11 cellular contexts compared by ENCODE assay signal in genomic region chr16:51971184-51971583, GRCh38.
DNase-seq lines count a peak whose midpoint lies in the region; ATAC-seq and TF ChIP-seq lines count a peak whose summit lies in the region.
"Had no signal": no experiment of that assay in that cellular context is flagged by ENCODE, and none has a peak within 500 bp of the region (broad histone marks: within the 10 kb centered on the region; RNA-seq: fewer than 3 reads in every experiment).

No MANE protein-coding gene starts in this region.

- H3K4me1 Mint-ChIP-seq in nephron = peaks cover 27% of the 10 kb centered on the region
- no peaks in the 10 kb centered on the region for H3K4me1 Mint-ChIP-seq in natural killer cell treated with Interleukin-12 subunit alpha and Interleukin-12 subunit beta and Interleukin-15 and Interleukin-18, amount 100 ng/mL, for 72 hours (ENCODE audit: low read depth in 2 of 2)
- no peaks in the 10 kb centered on the region for H3K4me1 Mint-ChIP-seq in activated T-helper 2 cell treated with anti-CD3 and anti-CD28 coated beads, Interferon-gamma antibody, Interleukin-2, Interleukin-4, amounts not matched to agents 10 μg/mL and 5 μg/mL and 100 μg/mL, durations not matched to agents 14 hours and 24 hours and 36 hours (ENCODE audit: low read depth)

- H3K4me3 Mint-ChIP-seq in nephron = no peak overlapping the region
- no peak overlapping the region for H3K4me3 Mint-ChIP-seq in natural killer cell treated with Interleukin-12 subunit alpha and Interleukin-12 subunit beta and Interleukin-15 and Interleukin-18, amount 100 ng/mL, for 72 hours
- H3K4me3 Mint-ChIP-seq in activated T-helper 2 cell treated with anti-CD3 and anti-CD28 coated beads, Interferon-gamma antibody, Interleukin-2, Interleukin-4, amounts not matched to agents 10 μg/mL and 5 μg/mL and 100 μg/mL, durations not matched to agents 14 hours and 24 hours and 36 hours (ENCODE audit: low read depth) = no peak overlapping the region
- H3K4me3 Mint-ChIP-seq: T-helper 1 cell treated with Interleukin-12 subunit alpha and Interleukin-12 subunit beta and Interleukin-4 antibody, amounts not matched to agents 30 μg/mL and 1 μg/mL, for 36 hours had no signal

- H3K36me3 Mint-ChIP-seq in nephron (ENCODE audit: low read depth) = no peaks in the 10 kb centered on the region
- H3K36me3 Mint-ChIP-seq in natural killer cell treated with Interleukin-12 subunit alpha and Interleukin-12 subunit beta and Interleukin-15 and Interleukin-18, amount 100 ng/mL, for 72 hours = no peaks in the 10 kb centered on the region
- no peaks in the 10 kb centered on the region for H3K36me3 Mint-ChIP-seq in activated T-helper 2 cell treated with anti-CD3 and anti-CD28 coated beads, Interferon-gamma antibody, Interleukin-2, Interleukin-4, amounts not matched to agents 10 μg/mL and 5 μg/mL and 100 μg/mL, durations not matched to agents 14 hours and 24 hours and 36 hours (ENCODE audit: low read depth)

- no peak overlapping the region for H3K27ac Mint-ChIP-seq in nephron
- no peak overlapping the region for H3K27ac Mint-ChIP-seq in natural killer cell treated with Interleukin-12 subunit alpha and Interleukin-12 subunit beta and Interleukin-15 and Interleukin-18, amount 100 ng/mL, for 72 hours
- no peak overlapping the region for H3K27ac Mint-ChIP-seq in activated T-helper 2 cell treated with anti-CD3 and anti-CD28 coated beads, Interferon-gamma antibody, Interleukin-2, Interleukin-4, amounts not matched to agents 10 μg/mL and 5 μg/mL and 100 μg/mL, durations not matched to agents 14 hours and 24 hours and 36 hours
- H3K27ac Mint-ChIP-seq: T-helper 1 cell treated with Interleukin-12 subunit alpha and Interleukin-12 subunit beta and Interleukin-4 antibody, amounts not matched to agents 30 μg/mL and 1 μg/mL, for 36 hours had no signal

- no peaks in the 10 kb centered on the region for H3K9me3 Mint-ChIP-seq in nephron
- peaks cover 5% of the 10 kb centered on the region for H3K9me3 Mint-ChIP-seq in natural killer cell treated with Interleukin-12 subunit alpha and Interleukin-12 subunit beta and Interleukin-15 and Interleukin-18, amount 100 ng/mL, for 72 hours
- peaks cover 14% of the 10 kb centered on the region for H3K9me3 Mint-ChIP-seq in activated T-helper 2 cell treated with anti-CD3 and anti-CD28 coated beads, Interferon-gamma antibody, Interleukin-2, Interleukin-4, amounts not matched to agents 10 μg/mL and 5 μg/mL and 100 μg/mL, durations not matched to agents 14 hours and 24 hours and 36 hours

- TF ChIP-seq CTCF in nephron (IDR thresholded peaks at IDR 0.05; ENCODE audit: unreplicated experiment in 3 of 3) = peak; percentile 34 to 63 (median 44)

- ATAC-seq in HG02610 (IDR thresholded peaks at IDR 0.05; ENCODE audit: unreplicated experiment) = no peak
- ATAC-seq in GM18907 (IDR thresholded peaks at IDR 0.05; ENCODE audit: unreplicated experiment) = no peak
- no peak for ATAC-seq in natural killer cell treated with Interleukin-12 subunit alpha and Interleukin-12 subunit beta and Interleukin-15 and Interleukin-18, amount 100 ng/mL, for 72 hours

- peaks cover 30% of the 10 kb centered on the region for H3K27me3 Mint-ChIP-seq in nephron (ENCODE audit: low read depth)
- no peaks in the 10 kb centered on the region for H3K27me3 Mint-ChIP-seq in natural killer cell treated with Interleukin-12 subunit alpha and Interleukin-12 subunit beta and Interleukin-15 and Interleukin-18, amount 100 ng/mL, for 72 hours
- no peaks in the 10 kb centered on the region for H3K27me3 Mint-ChIP-seq in activated T-helper 2 cell treated with anti-CD3 and anti-CD28 coated beads, Interferon-gamma antibody, Interleukin-2, Interleukin-4, amounts not matched to agents 10 μg/mL and 5 μg/mL and 100 μg/mL, durations not matched to agents 14 hours and 24 hours and 36 hours (ENCODE audit: low read depth)

- intact Hi-C loops in activated T-helper 2 cell treated with anti-CD3 and anti-CD28 coated beads, Interferon-gamma antibody, Interleukin-2, Interleukin-4, amounts not matched to agents 10 μg/mL and 5 μg/mL and 100 μg/mL, durations not matched to agents 14 hours and 24 hours and 36 hours (cut with micrococcal nuclease) = no loop called here

- DNase-seq in EH (ENCODE audit: low read depth) (peak; percentile 36), NAMALWA (ENCODE audit: low spot score) (peak; percentile 28), astrocyte of the hippocampus (ENCODE audit: low read depth, low spot score) (peak; percentile 34)
- DNase-seq in natural killer cell treated with Interleukin-12 subunit alpha and Interleukin-12 subunit beta and Interleukin-15 and Interleukin-18, amount 100 ng/mL, for 72 hours (ENCODE audit: low spot score) = no peak
- DNase-seq in activated T-helper 2 cell treated with anti-CD3 and anti-CD28 coated beads, Interferon-gamma antibody, Interleukin-2, Interleukin-4, amounts not matched to agents 10 μg/mL and 5 μg/mL and 100 μg/mL, durations not matched to agents 14 hours and 24 hours and 36 hours (ENCODE audit: low spot score) = no peak
- DNase-seq: activated naive CD4-positive, alpha-beta T cell; uterus had no signal

Comparison
In these comparisons a context has a peak if more than half of its experiments do, and no peak if none do; other contexts are left out.
1. DNase-seq: peak in EH (single experiment), NAMALWA (single experiment) and astrocyte of the hippocampus (single experiment); none in natural killer cell treated with Interleukin-12 subunit alpha and Interleukin-12 subunit beta and Interleukin-15 and Interleukin-18, amount 100 ng/mL, for 72 hours (single experiment) and activated T-helper 2 cell treated with anti-CD3 and anti-CD28 coated beads, Interferon-gamma antibody, Interleukin-2, Interleukin-4, amounts not matched to agents 10 μg/mL and 5 μg/mL and 100 μg/mL, durations not matched to agents 14 hours and 24 hours and 36 hours (single experiment).